Comparison of ENCODE assay signal across 1 cellular context in the genomic region with DNA sequence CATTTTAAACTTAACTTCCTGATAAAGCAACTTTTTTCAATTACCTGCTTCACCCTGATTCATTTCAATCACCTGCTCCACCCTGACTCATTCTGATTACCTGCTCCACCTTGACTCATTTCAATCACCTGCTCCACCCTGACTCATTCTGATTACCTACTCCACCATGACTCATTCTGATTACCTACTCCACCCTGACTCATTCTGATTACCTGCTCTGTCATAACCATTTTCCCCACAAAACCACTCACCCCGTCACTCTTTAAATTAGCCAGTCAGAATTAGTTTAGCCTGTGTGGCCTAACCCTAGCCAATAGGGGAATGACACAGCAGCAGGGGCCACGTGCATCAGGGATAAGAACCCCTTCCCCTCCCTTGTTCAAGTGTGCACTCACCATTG.
TF ChIP-seq lines count a peak whose summit lies in the region.

No MANE protein-coding gene starts in this region.

TF ChIP-seq in GM12878, 131 proteins besides CTCF, POLR2A, EP300 and RAD21 (continued from another document):
- TF ChIP-seq, protein P1, sequence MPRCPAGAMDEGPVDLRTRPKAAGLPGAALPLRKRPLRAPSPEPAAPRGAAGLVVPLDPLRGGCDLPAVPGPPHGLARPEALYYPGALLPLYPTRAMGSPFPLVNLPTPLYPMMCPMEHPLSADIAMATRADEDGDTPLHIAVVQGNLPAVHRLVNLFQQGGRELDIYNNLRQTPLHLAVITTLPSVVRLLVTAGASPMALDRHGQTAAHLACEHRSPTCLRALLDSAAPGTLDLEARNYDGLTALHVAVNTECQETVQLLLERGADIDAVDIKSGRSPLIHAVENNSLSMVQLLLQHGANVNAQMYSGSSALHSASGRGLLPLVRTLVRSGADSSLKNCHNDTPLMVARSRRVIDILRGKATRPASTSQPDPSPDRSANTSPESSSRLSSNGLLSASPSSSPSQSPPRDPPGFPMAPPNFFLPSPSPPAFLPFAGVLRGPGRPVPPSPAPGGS (IDR thresholded peaks at IDR 0.05; ENCODE audit: borderline replicate concordance, insufficient read depth, low read depth, low read length, poor library complexity, severe bottlenecking) = peak; percentile 40
- 0 out of 2 replicates have a peak, but pooled peaks have one; percentile 22 for TF ChIP-seq NFIC (IDR thresholded peaks at IDR 0.05; ENCODE audit: low read depth, low read length)
- TF ChIP-seq JUNB (IDR thresholded peaks at IDR 0.05) = peak; percentile 63
